12 cellular contexts compared by ENCODE assay signal in the genomic region with DNA sequence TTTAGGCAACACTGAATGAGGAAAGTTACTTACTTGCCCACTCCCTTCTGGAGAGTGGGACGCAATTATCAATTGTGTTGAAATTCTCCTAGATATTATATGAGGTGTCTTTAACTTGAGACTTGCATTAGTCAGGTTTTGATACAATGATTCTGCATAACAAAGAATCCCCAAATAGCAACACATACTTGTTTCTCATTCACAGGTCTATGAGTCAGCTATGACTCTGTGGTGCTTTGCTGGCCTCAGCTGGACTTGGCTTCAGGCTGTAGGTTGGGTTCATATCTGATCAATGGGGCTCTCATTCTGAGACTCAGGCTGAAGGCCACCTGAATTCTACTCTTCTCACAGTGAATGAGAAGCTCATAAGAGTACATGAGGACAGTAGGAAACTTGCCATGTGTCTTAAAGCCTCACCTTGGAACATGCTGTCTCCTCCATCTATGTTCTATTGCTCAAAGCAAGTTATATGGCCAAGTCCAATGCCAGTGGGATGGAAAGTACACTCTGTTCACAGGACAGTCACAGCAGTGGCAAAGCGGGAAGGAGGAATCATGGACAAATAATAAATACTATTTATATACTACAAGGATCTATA.
DNase-seq lines count a peak whose midpoint lies in the region; ATAC-seq and TF ChIP-seq lines count a peak whose summit lies in the region.
"Had no signal": no experiment of that assay in that cellular context is flagged by ENCODE, and none has a peak within 500 bp of the region (broad histone marks: within the 10 kb centered on the region; RNA-seq: fewer than 3 reads in every experiment).

No MANE protein-coding gene starts in this region.

- no peaks in the 10 kb centered on the region; the same call in 1 of the 2 replicates for H3K9me2 ChIP-seq in GM23338 (ENCODE audit: insufficient read depth)

- TF ChIP-seq CTCF in GM23338 (conservative IDR thresholded peaks at IDR 0.05; ENCODE audit: low read depth in 2 of 2) (no peak), fibroblast of mammary gland (conservative IDR thresholded peaks at IDR 0.05; ENCODE audit: control insufficient read depth, insufficient read depth, low read depth, low read length) (no peak), psoas muscle (IDR thresholded peaks at IDR 0.05) (no peak)

- H3F3A ChIP-seq in GM23338 (replicated peaks; ENCODE audit: low read depth), result no peaks in the 10 kb centered on the region

- no peak overlapping the region for H3K4me2 ChIP-seq in GM23338
- H3K4me2 ChIP-seq: BLaER1 treated with 17β-estradiol and CSF1 and Interleukin-3, amounts not matched to agents 10 nM and 100 nM had no signal

- no peak for DNase-seq in GM23338 (ENCODE audit: low spot score)
- DNase-seq in RPMI7951 (ENCODE audit: low read depth), result peak; percentile 26
- DNase-seq in fibroblast of mammary gland (ENCODE audit: low read depth), result peak; percentile 32
- DNase-seq in psoas muscle, result no peak
- no peak for DNase-seq in 8988T
- DNase-seq in mucosa of gallbladder (ENCODE audit: low spot score), result no peak
- DNase-seq in GM03348 (ENCODE audit: low spot score), result no peak
- DNase-seq in COLO668 (lab: John Stamatoyannopoulos, UW; ENCODE audit: unreplicated experiment), result no peak
- DNase-seq: CD4-positive, alpha-beta T cell; DMS79; H7 had no signal

- H3K27me3 Mint-ChIP-seq in GM23338 (ENCODE audit: insufficient read depth, low read depth, poor library complexity), result no peaks in the 10 kb centered on the region
- H3K27me3 Mint-ChIP-seq: CD4-positive, alpha-beta T cell had no signal

- no peak overlapping the region for H3K4me3 Mint-ChIP-seq in GM23338
- H3K4me3 Mint-ChIP-seq: CD4-positive, alpha-beta T cell had no signal

- no peaks in the 10 kb centered on the region for H4K20me1 ChIP-seq in GM23338 (replicated peaks; ENCODE audit: insufficient read depth)
- H4K20me1 ChIP-seq: BLaER1 treated with 17β-estradiol and CSF1 and Interleukin-3, amounts not matched to agents 10 nM and 100 nM had no signal

- no peaks in the 10 kb centered on the region for H3K4me1 ChIP-seq in GM23338 (ENCODE audit: insufficient read depth)
- H3K4me1 ChIP-seq in psoas muscle, result peaks cover 3% of the 10 kb centered on the region

- no peak overlapping the region for H2AFZ ChIP-seq in GM23338

- H3K36me3 Mint-ChIP-seq in GM23338 (ENCODE audit: low read depth), result no peaks in the 10 kb centered on the region

- H3K36me3 ChIP-seq in GM23338 (ENCODE audit: insufficient read depth), result no peaks in the 10 kb centered on the region
- no peaks in the 10 kb centered on the region for H3K36me3 ChIP-seq in psoas muscle (ENCODE audit: insufficient read depth in 1 of 2, low read depth in 1 of 2)
- H3K36me3 ChIP-seq: BLaER1 treated with 17β-estradiol and CSF1 and Interleukin-3, amounts not matched to agents 10 nM and 100 nM had no signal

- peaks cover 3% of the 10 kb centered on the region; the same call in 1 of the 3 replicates for H3K4me1 Mint-ChIP-seq in GM23338

- no peaks in the 10 kb centered on the region for H3K79me2 ChIP-seq in GM23338 (replicated peaks; ENCODE audit: insufficient read depth)

- H3K4me3 ChIP-seq in GM23338, result no peak overlapping the region
- H3K4me3 ChIP-seq in fibroblast of mammary gland (ENCODE audit: control insufficient read depth, low read depth, low read length), result no peak overlapping the region
- no peak overlapping the region for H3K4me3 ChIP-seq in psoas muscle
- H3K4me3 ChIP-seq: BLaER1 treated with 17β-estradiol and CSF1 and Interleukin-3, amounts not matched to agents 10 nM and 100 nM had no signal

- H3K27me3 ChIP-seq in GM23338 (ENCODE audit: insufficient read depth) (no peaks in the 10 kb centered on the region), psoas muscle (ENCODE audit: insufficient read depth in 3 of 3, low read length in 2 of 3) (no peaks in the 10 kb centered on the region)
- H3K27me3 ChIP-seq: BLaER1 treated with 17β-estradiol and CSF1 and Interleukin-3, amounts not matched to agents 10 nM and 100 nM had no signal

- H3K27ac Mint-ChIP-seq in GM23338, result peak overlapping the region; percentile 56; the same call in 1 of the 2 replicates
- H3K27ac Mint-ChIP-seq: CD4-positive, alpha-beta T cell had no signal

- intact Hi-C loops in psoas muscle (cut with DNase I), result no loop called here

- H3K9me3 ChIP-seq in psoas muscle, result no peaks in the 10 kb centered on the region
- H3K9me3 ChIP-seq: BLaER1 treated with 17β-estradiol and CSF1 and Interleukin-3, amounts not matched to agents 10 nM and 100 nM had no signal

- ATAC-seq in GM23338 (no peak), psoas muscle (peak; percentile 46 to 98 (median 92))

- peaks cover under 1% of the 10 kb centered on the region; the same call in 1 of the 3 replicates for H3K9me3 Mint-ChIP-seq in GM23338
- H3K9me3 Mint-ChIP-seq: CD4-positive, alpha-beta T cell had no signal

- 53 to 81% (median 61%) methylated on average over 2 of the region's 2 CpGs for WGBS in psoas muscle, 3 donors

- H3K27ac ChIP-seq in GM23338 (ENCODE audit: low read depth) (no peak overlapping the region), psoas muscle (peak overlapping the region; percentile 25)
- H3K27ac ChIP-seq: BLaER1 treated with 17β-estradiol and CSF1 and Interleukin-3, amounts not matched to agents 10 nM and 100 nM had no signal

TF ChIP-seq in GM23338, 12 proteins besides CTCF, POLR2A, EP300 and RAD21 (continues in another document):
- TF ChIP-seq JUNB (IDR thresholded peaks at IDR 0.05; ENCODE audit: unreplicated experiment) (no peak), EZH2 (IDR thresholded peaks at IDR 0.05; ENCODE audit: low read depth, unreplicated experiment) (no peak), NANOG (IDR thresholded peaks at IDR 0.05; ENCODE audit: borderline replicate concordance) (no peak), EZH2phosphoT487 (IDR thresholded peaks at IDR 0.05; ENCODE audit: unreplicated experiment) (no peak), CREB1 (CRISPR knock-in tag; IDR thresholded peaks at IDR 0.05; ENCODE audit: low read depth) (no peak), ZNF114 (CRISPR knock-in tag; IDR thresholded peaks at IDR 0.05) (no peak), STAT1 (IDR thresholded peaks at IDR 0.05; ENCODE audit: unreplicated experiment) (no peak)
- TF ChIP-seq, protein P1, sequence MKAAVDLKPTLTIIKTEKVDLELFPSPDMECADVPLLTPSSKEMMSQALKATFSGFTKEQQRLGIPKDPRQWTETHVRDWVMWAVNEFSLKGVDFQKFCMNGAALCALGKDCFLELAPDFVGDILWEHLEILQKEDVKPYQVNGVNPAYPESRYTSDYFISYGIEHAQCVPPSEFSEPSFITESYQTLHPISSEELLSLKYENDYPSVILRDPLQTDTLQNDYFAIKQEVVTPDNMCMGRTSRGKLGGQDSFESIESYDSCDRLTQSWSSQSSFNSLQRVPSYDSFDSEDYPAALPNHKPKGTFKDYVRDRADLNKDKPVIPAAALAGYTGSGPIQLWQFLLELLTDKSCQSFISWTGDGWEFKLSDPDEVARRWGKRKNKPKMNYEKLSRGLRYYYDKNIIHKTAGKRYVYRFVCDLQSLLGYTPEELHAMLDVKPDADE (IDR thresholded peaks at IDR 0.05), result no peak

Comparison
In these comparisons a context has a peak if more than half of its experiments do, and no peak if none do; other contexts are left out.
1. DNase-seq: peak in RPMI7951 (single experiment) and fibroblast of mammary gland (single experiment); none in GM23338 (single experiment), psoas muscle (0 of 2), 8988T (single experiment), mucosa of gallbladder (single experiment), GM03348 (single experiment) and COLO668 (single experiment).